In genomic region chr5:135437796-135438560, GRCh38 we compare ENCODE assay signal across 1 cellular context.
A peak's percentile ranks its signal among the peaks of the same experiment; 100 is the strongest.
TF ChIP-seq lines count a peak whose summit lies in the region.

No MANE protein-coding gene starts in this region.

TF ChIP-seq in HepG2, 621 proteins besides CTCF, POLR2A, EP300 and RAD21:
- no peak for TF ChIP-seq SMAD3 (CRISPR knock-in tag; IDR thresholded peaks at IDR 0.05)
- TF ChIP-seq MAX (IDR thresholded peaks at IDR 0.05) = peak; percentile 73
- TF ChIP-seq ZNF614 (CRISPR knock-in tag; IDR thresholded peaks at IDR 0.05; ENCODE audit: borderline replicate concordance) = no peak
- TF ChIP-seq ZSCAN9 (CRISPR knock-in tag; IDR thresholded peaks at IDR 0.05; ENCODE audit: borderline replicate concordance) = no peak
- no peak for TF ChIP-seq SNAI1 (CRISPR knock-in tag; IDR thresholded peaks at IDR 0.05; ENCODE audit: borderline replicate concordance)
- TF ChIP-seq FOSL1 (CRISPR knock-in tag; IDR thresholded peaks at IDR 0.05; ENCODE audit: borderline replicate concordance) = no peak
- TF ChIP-seq TRAFD1 (CRISPR knock-in tag; IDR thresholded peaks at IDR 0.05; ENCODE audit: borderline replicate concordance) = no peak
- no peak for TF ChIP-seq ZNF331 (CRISPR knock-in tag; IDR thresholded peaks at IDR 0.05)
- peak; percentile 88 for TF ChIP-seq MNT (IDR thresholded peaks at IDR 0.05)
- TF ChIP-seq ZNF687 (CRISPR knock-in tag; IDR thresholded peaks at IDR 0.05) = 0 out of 2 replicates have a peak, but pooled peaks have one; percentile 23
- no peak for TF ChIP-seq THAP7 (CRISPR knock-in tag; IDR thresholded peaks at IDR 0.05)
- TF ChIP-seq SAP130 (CRISPR knock-in tag; IDR thresholded peaks at IDR 0.05; ENCODE audit: low read depth) = peak; percentile 40
- TF ChIP-seq ATF6 (CRISPR knock-in tag; conservative IDR thresholded peaks at IDR 0.05) = no peak
- TF ChIP-seq FOSL2 (CRISPR knock-in tag; IDR thresholded peaks at IDR 0.05) = no peak
- no peak for TF ChIP-seq EHMT2 (IDR thresholded peaks at IDR 0.05; ENCODE audit: borderline replicate concordance, low read depth, low read length)
- peak; percentile 46; the same call in 1 of the 3 replicates for TF ChIP-seq MXI1 (IDR thresholded peaks at IDR 0.05; ENCODE audit: borderline replicate concordance, low read depth, low read length)
- TF ChIP-seq TRIM22 (IDR thresholded peaks at IDR 0.05) = no peak
- no peak for TF ChIP-seq GPBP1L1 (CRISPR knock-in tag; IDR thresholded peaks at IDR 0.05)
- no peak for TF ChIP-seq ZSCAN12 (CRISPR knock-in tag; IDR thresholded peaks at IDR 0.05)
- no peak for TF ChIP-seq HNRNPL (IDR thresholded peaks at IDR 0.05; ENCODE audit: low read depth, low read length)
- peak; percentile 21; the same call in 1 of the 2 replicates for TF ChIP-seq TFAP4 (IDR thresholded peaks at IDR 0.05; ENCODE audit: borderline replicate concordance, low read depth)
- TF ChIP-seq HNF4G (IDR thresholded peaks at IDR 0.05; ENCODE audit: borderline replicate concordance, low read depth, low read length) = no peak
- no peak for TF ChIP-seq HNF4G (CRISPR knock-in tag; IDR thresholded peaks at IDR 0.05; ENCODE audit: borderline replicate concordance, low read depth)
- no peak for TF ChIP-seq SMAD9 (CRISPR knock-in tag; IDR thresholded peaks at IDR 0.05)
- no peak for TF ChIP-seq ZGPAT (CRISPR knock-in tag; IDR thresholded peaks at IDR 0.05)
- no peak for TF ChIP-seq KMT2B (CRISPR knock-in tag; IDR thresholded peaks at IDR 0.05)
- no peak for TF ChIP-seq ZNF547 (CRISPR knock-in tag; IDR thresholded peaks at IDR 0.05)
- TF ChIP-seq DMAP1 (CRISPR knock-in tag; IDR thresholded peaks at IDR 0.05) = no peak
- no peak for TF ChIP-seq GTF3A (CRISPR knock-in tag; conservative IDR thresholded peaks at IDR 0.05)
- TF ChIP-seq ZNF746 (CRISPR knock-in tag; IDR thresholded peaks at IDR 0.05) = no peak
- no peak for TF ChIP-seq ZNF234 (CRISPR knock-in tag; conservative IDR thresholded peaks at IDR 0.05)
- no peak for TF ChIP-seq AFF4 (CRISPR knock-in tag; IDR thresholded peaks at IDR 0.05)
- no peak for TF ChIP-seq YEATS4 (CRISPR knock-in tag; IDR thresholded peaks at IDR 0.05; ENCODE audit: borderline replicate concordance)
- no peak for TF ChIP-seq ZMAT3 (CRISPR knock-in tag; conservative IDR thresholded peaks at IDR 0.05)
- no peak for TF ChIP-seq ZNF329 (CRISPR knock-in tag; IDR thresholded peaks at IDR 0.05; ENCODE audit: low read depth)
- TF ChIP-seq ZNF589 (CRISPR knock-in tag; conservative IDR thresholded peaks at IDR 0.05) = no peak
TF ChIP-seq in HepG2: peak in this region for 6.
